1 cellular context compared by ENCODE assay signal in the genomic region with DNA sequence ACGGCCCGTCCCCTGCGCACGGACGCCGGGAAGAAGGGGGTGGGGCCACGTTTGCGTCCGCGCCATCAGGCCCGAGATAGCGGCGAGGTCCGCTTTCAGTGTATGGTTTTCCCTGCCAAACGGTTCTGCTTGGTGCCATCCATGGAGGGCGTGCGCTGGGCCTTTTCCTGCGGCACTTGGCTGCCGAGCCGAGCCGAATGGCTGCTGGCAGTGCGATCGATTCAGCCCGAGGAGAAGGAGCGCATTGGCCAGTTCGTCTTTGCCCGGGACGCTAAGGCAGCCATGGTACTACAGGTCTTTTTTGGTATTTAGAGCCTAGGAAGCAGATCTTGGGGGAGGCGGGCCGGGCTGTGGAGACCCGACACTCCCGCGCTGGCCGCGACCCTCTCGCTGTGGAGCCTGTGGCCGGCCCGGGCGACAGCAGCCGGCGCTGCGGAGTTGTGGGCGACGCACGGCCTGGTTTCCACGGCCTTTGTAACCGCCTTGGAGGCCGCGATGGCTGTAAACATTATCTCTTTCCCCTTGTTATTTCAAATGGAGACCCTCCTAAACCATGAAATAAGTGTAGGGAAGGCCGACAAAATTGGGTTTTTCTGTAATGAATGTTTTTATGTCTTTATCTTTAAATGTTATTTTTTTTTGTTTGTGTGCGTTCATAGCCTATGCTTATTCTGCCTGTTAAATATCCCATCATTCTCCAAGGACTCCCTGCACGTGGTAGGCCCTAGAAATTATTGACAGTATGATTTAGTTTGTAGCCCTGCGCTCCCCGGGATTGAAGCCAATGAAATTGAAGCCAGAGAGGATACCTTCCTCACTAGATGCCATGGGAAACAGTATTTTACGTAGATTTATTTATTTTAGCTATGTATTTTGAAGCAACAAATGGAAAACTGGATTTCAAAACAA.
A peak's percentile ranks its signal among the peaks of the same experiment; 100 is the strongest.
TF ChIP-seq lines count a peak whose summit lies in the region.

A gene with protein sequence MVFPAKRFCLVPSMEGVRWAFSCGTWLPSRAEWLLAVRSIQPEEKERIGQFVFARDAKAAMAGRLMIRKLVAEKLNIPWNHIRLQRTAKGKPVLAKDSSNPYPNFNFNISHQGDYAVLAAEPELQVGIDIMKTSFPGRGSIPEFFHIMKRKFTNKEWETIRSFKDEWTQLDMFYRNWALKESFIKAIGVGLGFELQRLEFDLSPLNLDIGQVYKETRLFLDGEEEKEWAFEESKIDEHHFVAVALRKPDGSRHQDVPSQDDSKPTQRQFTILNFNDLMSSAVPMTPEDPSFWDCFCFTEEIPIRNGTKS (plus strand): TSS at position 54 of the 909 bp plus-strand sequence. CDS start 49 bp downstream, at position 103.

TF ChIP-seq in K562, 482 proteins besides CTCF, POLR2A, EP300 and RAD21 (continued from another document and continues in another):
- TF ChIP-seq, protein P1, sequence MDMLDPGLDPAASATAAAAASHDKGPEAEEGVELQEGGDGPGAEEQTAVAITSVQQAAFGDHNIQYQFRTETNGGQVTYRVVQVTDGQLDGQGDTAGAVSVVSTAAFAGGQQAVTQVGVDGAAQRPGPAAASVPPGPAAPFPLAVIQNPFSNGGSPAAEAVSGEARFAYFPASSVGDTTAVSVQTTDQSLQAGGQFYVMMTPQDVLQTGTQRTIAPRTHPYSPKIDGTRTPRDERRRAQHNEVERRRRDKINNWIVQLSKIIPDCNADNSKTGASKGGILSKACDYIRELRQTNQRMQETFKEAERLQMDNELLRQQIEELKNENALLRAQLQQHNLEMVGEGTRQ (CRISPR knock-in tag; IDR thresholded peaks at IDR 0.05), result no peak
- TF ChIP-seq, protein P2, sequence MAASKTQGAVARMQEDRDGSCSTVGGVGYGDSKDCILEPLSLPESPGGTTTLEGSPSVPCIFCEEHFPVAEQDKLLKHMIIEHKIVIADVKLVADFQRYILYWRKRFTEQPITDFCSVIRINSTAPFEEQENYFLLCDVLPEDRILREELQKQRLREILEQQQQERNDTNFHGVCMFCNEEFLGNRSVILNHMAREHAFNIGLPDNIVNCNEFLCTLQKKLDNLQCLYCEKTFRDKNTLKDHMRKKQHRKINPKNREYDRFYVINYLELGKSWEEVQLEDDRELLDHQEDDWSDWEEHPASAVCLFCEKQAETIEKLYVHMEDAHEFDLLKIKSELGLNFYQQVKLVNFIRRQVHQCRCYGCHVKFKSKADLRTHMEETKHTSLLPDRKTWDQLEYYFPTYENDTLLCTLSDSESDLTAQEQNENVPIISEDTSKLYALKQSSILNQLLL (CRISPR knock-in tag; IDR thresholded peaks at IDR 0.05; ENCODE audit: borderline replicate concordance), result no peak
- TF ChIP-seq ZNF589 (CRISPR knock-in tag; IDR thresholded peaks at IDR 0.05; ENCODE audit: low read depth), result no peak
- TF ChIP-seq, protein P3, sequence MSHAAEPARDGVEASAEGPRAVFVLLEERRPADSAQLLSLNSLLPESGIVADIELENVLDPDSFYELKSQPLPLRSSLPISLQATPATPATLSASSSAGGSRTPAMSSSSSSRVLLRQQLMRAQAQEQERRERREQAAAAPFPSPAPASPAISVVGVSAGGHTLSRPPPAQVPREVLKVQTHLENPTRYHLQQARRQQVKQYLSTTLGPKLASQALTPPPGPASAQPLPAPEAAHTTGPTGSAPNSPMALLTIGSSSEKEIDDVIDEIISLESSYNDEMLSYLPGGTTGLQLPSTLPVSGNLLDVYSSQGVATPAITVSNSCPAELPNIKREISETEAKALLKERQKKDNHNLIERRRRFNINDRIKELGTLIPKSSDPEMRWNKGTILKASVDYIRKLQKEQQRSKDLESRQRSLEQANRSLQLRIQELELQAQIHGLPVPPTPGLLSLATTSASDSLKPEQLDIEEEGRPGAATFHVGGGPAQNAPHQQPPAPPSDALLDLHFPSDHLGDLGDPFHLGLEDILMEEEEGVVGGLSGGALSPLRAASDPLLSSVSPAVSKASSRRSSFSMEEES (CRISPR knock-in tag; IDR thresholded peaks at IDR 0.05), result no peak
- no peak for TF ChIP-seq ZNF584 (CRISPR knock-in tag; IDR thresholded peaks at IDR 0.05; ENCODE audit: low read depth)
- TF ChIP-seq, protein P4, sequence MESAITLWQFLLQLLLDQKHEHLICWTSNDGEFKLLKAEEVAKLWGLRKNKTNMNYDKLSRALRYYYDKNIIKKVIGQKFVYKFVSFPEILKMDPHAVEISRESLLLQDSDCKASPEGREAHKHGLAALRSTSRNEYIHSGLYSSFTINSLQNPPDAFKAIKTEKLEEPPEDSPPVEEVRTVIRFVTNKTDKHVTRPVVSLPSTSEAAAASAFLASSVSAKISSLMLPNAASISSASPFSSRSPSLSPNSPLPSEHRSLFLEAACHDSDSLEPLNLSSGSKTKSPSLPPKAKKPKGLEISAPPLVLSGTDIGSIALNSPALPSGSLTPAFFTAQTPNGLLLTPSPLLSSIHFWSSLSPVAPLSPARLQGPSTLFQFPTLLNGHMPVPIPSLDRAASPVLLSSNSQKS (CRISPR knock-in tag; IDR thresholded peaks at IDR 0.05), result no peak
- no peak for TF ChIP-seq MBD2 (IDR thresholded peaks at IDR 0.05; ENCODE audit: borderline replicate concordance, low read depth)
- TF ChIP-seq MYC (IDR thresholded peaks at IDR 0.05; ENCODE audit: low read depth, low read length), result peak; percentile 67
- 0 out of 2 replicates have a peak, but pooled peaks have one; percentile 36 for TF ChIP-seq MYC (CRISPR knock-in tag; IDR thresholded peaks at IDR 0.05; ENCODE audit: borderline replicate concordance, low read depth)
- TF ChIP-seq ZKSCAN8 (CRISPR knock-in tag; IDR thresholded peaks at IDR 0.05), result no peak
- peak; percentile 72 for TF ChIP-seq POLR2B (IDR thresholded peaks at IDR 0.05; ENCODE audit: low read depth, partially characterized antibody)
- no peak; the same call in 1 of the 2 replicates for TF ChIP-seq HDAC8 (tag; IDR thresholded peaks at IDR 0.05)
- no peak for TF ChIP-seq HLTF (IDR thresholded peaks at IDR 0.05)
- TF ChIP-seq ZNF121 (CRISPR knock-in tag; conservative IDR thresholded peaks at IDR 0.05), result no peak
- no peak for TF ChIP-seq SMAD1 (IDR thresholded peaks at IDR 0.05; ENCODE audit: low read depth, low read length, partially characterized antibody)
- TF ChIP-seq, protein P5, sequence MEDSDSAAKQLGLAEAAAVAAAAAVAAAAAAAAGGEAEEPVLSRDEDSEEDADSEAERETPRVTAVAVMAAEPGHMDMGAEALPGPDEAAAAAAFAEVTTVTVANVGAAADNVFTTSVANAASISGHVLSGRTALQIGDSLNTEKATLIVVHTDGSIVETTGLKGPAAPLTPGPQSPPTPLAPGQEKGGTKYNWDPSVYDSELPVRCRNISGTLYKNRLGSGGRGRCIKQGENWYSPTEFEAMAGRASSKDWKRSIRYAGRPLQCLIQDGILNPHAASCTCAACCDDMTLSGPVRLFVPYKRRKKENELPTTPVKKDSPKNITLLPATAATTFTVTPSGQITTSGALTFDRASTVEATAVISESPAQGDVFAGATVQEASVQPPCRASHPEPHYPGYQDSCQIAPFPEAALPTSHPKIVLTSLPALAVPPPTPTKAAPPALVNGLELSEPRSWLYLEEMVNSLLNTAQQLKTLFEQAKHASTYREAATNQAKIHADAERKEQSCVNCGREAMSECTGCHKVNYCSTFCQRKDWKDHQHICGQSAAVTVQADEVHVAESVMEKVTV (CRISPR knock-in tag; IDR thresholded peaks at IDR 0.05), result no peak
- no peak for TF ChIP-seq ZNF274 (IDR thresholded peaks at IDR 0.05; ENCODE audit: borderline replicate concordance, low read depth, low read length)
- TF ChIP-seq ZNF311 (CRISPR knock-in tag; IDR thresholded peaks at IDR 0.05), result no peak
- no peak for TF ChIP-seq ZNF197 (CRISPR knock-in tag; IDR thresholded peaks at IDR 0.05; ENCODE audit: low read depth)
- 0 out of 2 replicates have a peak, but pooled peaks have one; percentile 39 for TF ChIP-seq RB1 (IDR thresholded peaks at IDR 0.05; ENCODE audit: low read depth)
- TF ChIP-seq FOXJ3 (CRISPR knock-in tag; IDR thresholded peaks at IDR 0.05), result no peak
- no peak for TF ChIP-seq TOE1 (IDR thresholded peaks at IDR 0.05; ENCODE audit: borderline replicate concordance)
- TF ChIP-seq TOE1 (CRISPR knock-in tag; IDR thresholded peaks at IDR 0.05; ENCODE audit: borderline replicate concordance, low read depth), result no peak
- TF ChIP-seq ZKSCAN1 (IDR thresholded peaks at IDR 0.05; ENCODE audit: low read depth, low read length), result no peak
- TF ChIP-seq, protein P6, sequence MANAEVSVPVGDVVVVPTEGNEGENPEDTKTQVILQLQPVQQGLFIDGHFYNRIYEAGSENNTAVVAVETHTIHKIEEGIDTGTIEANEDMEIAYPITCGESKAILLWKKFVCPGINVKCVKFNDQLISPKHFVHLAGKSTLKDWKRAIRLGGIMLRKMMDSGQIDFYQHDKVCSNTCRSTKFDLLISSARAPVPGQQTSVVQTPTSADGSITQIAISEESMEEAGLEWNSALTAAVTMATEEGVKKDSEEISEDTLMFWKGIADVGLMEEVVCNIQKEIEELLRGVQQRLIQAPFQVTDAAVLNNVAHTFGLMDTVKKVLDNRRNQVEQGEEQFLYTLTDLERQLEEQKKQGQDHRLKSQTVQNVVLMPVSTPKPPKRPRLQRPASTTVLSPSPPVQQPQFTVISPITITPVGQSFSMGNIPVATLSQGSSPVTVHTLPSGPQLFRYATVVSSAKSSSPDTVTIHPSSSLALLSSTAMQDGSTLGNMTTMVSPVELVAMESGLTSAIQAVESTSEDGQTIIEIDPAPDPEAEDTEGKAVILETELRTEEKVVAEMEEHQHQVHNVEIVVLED (CRISPR knock-in tag; IDR thresholded peaks at IDR 0.05), result peak; percentile 93
- TF ChIP-seq, protein P7, sequence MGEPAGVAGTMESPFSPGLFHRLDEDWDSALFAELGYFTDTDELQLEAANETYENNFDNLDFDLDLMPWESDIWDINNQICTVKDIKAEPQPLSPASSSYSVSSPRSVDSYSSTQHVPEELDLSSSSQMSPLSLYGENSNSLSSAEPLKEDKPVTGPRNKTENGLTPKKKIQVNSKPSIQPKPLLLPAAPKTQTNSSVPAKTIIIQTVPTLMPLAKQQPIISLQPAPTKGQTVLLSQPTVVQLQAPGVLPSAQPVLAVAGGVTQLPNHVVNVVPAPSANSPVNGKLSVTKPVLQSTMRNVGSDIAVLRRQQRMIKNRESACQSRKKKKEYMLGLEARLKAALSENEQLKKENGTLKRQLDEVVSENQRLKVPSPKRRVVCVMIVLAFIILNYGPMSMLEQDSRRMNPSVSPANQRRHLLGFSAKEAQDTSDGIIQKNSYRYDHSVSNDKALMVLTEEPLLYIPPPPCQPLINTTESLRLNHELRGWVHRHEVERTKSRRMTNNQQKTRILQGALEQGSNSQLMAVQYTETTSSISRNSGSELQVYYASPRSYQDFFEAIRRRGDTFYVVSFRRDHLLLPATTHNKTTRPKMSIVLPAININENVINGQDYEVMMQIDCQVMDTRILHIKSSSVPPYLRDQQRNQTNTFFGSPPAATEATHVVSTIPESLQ (CRISPR knock-in tag; IDR thresholded peaks at IDR 0.05), result 0 out of 2 replicates have a peak, but pooled peaks have one; percentile 39
- TF ChIP-seq NCOA1 (IDR thresholded peaks at IDR 0.05; ENCODE audit: low read depth), result no peak
- no peak for TF ChIP-seq ZKSCAN3 (CRISPR knock-in tag; IDR thresholded peaks at IDR 0.05)
